8 cellular contexts compared by ENCODE assay signal in the genomic region with DNA sequence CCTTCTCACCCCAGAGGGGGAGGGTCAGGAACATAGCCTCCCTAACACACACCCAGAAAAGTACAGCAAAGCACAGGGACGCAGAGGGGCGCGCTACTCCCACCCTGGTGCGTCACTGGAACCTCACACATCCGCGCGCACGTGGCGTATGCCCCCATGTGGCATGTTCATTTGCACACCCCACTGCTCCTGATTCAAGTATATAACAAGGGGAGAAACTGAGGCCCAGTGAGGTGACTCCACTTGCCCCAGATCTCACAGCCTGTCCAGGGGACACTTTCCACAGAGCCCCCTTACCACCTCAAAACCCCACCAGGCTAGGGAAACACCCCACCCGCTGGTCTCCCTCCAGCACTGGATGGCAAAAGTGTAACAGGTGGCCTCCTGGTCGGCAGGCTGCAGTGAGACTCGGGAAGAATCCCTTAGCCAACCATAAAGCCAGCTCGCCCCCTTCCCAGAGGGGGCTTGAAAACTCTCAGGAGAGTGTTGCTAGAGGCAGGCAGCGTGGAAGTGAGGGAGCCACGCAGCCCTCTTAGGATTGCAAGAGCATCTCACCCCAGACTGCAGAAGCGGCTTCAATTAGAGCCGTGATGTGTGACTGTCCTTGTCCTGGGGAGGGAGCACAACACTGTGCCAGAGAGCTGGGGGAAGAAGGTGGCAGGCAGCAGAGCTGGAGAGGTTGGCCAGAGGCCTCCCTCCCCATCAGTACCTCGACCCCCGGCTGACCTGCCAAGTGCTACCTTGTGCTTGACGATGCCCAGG. TPM values are rescaled to one million over a fixed set of nuclear protein-coding genes. Genes with fewer than 3 reads are reported as not detected.
DNase-seq lines count a peak whose midpoint lies in the region; ATAC-seq and TF ChIP-seq lines count a peak whose summit lies in the region.

A gene (minus strand): TSS at position 67 of the 762 bp plus-strand sequence. CDS start 12,591 bp downstream, outside the sequence.

- peaks cover 4% of the 10 kb centered on the region for H3K4me1 Mint-ChIP-seq in activated CD4-positive, alpha-beta T cell treated with anti-CD3 and anti-CD28 coated beads, Interleukin-2, amount 10 ng/mL, durations not matched to agents 24 days and 14 days
- peaks cover 14% of the 10 kb centered on the region for H3K4me1 Mint-ChIP-seq in activated naive CD8-positive, alpha-beta T cell treated with anti-CD3 and anti-CD28 coated beads for 36 hours

- H3K4me1 ChIP-seq in stomach smooth muscle (ENCODE audit: control insufficient read depth, insufficient read depth, low read length) = peaks cover 26% of the 10 kb centered on the region

- H3K4me3 ChIP-seq in iPS-18c (ENCODE audit: insufficient read depth, low read depth, low read length) (peak within 1 kb of the TSS; percentile 76), stomach smooth muscle (ENCODE audit: low read length in 2 of 2) (peak within 1 kb of the TSS; percentile 51 to 70)

- H3K36me3 ChIP-seq in stomach smooth muscle (ENCODE audit: control insufficient read depth in 2 of 2, insufficient read depth in 2 of 2, low read length in 2 of 2) = no peaks in the 10 kb centered on the region

- H3K36me3 Mint-ChIP-seq in activated CD4-positive, alpha-beta T cell treated with anti-CD3 and anti-CD28 coated beads, Interleukin-2, amount 10 ng/mL, durations not matched to agents 24 days and 14 days (ENCODE audit: low read depth) = no peaks in the 10 kb centered on the region
- no peaks in the 10 kb centered on the region for H3K36me3 Mint-ChIP-seq in activated naive CD8-positive, alpha-beta T cell treated with anti-CD3 and anti-CD28 coated beads for 36 hours

- TF ChIP-seq POLR2A in GM18505 (IDR thresholded peaks at IDR 0.05; ENCODE audit: borderline replicate concordance, extremely low read depth, insufficient read depth, insufficient read length) = no peak

- H3K9ac ChIP-seq in stomach smooth muscle (ENCODE audit: low read length in 2 of 2) = no peak within 1 kb of the TSS

- intact Hi-C loops in activated CD4-positive, alpha-beta T cell treated with anti-CD3 and anti-CD28 coated beads, Interleukin-2, amount 10 ng/mL, durations not matched to agents 24 days and 14 days (cut with micrococcal nuclease) = no loop called here

- H3K9me3 ChIP-seq in iPS-18c (ENCODE audit: control insufficient read depth, insufficient read depth, low read length) = no peaks in the 10 kb centered on the region
- H3K9me3 ChIP-seq in stomach smooth muscle (ENCODE audit: control insufficient read depth in 2 of 2, low read length in 2 of 2) = no peaks in the 10 kb centered on the region

- H3K27me3 ChIP-seq in stomach smooth muscle (ENCODE audit: control insufficient read depth in 1 of 2, insufficient read depth in 2 of 2, low read length in 2 of 2) = peaks cover 60 to 62% of the 10 kb centered on the region in 2 donors

- H3K27ac Mint-ChIP-seq in activated CD4-positive, alpha-beta T cell treated with anti-CD3 and anti-CD28 coated beads, Interleukin-2, amount 10 ng/mL, durations not matched to agents 24 days and 14 days = peak within 1 kb of the TSS; percentile 13
- H3K27ac Mint-ChIP-seq in activated naive CD8-positive, alpha-beta T cell treated with anti-CD3 and anti-CD28 coated beads for 36 hours = no peak within 1 kb of the TSS

- no peak within 1 kb of the TSS for H3K4me3 Mint-ChIP-seq in activated CD4-positive, alpha-beta T cell treated with anti-CD3 and anti-CD28 coated beads, Interleukin-2, amount 10 ng/mL, durations not matched to agents 24 days and 14 days
- peak within 1 kb of the TSS; percentile 69 for H3K4me3 Mint-ChIP-seq in activated naive CD8-positive, alpha-beta T cell treated with anti-CD3 and anti-CD28 coated beads for 36 hours

- H3K27me3 Mint-ChIP-seq in activated CD4-positive, alpha-beta T cell treated with anti-CD3 and anti-CD28 coated beads, Interleukin-2, amount 10 ng/mL, durations not matched to agents 24 days and 14 days = peaks cover 74% of the 10 kb centered on the region
- peaks cover 75% of the 10 kb centered on the region for H3K27me3 Mint-ChIP-seq in activated naive CD8-positive, alpha-beta T cell treated with anti-CD3 and anti-CD28 coated beads for 36 hours

- DNase-seq in activated CD4-positive, alpha-beta T cell treated with anti-CD3 and anti-CD28 coated beads, Interleukin-2, amount 10 ng/mL, durations not matched to agents 24 days and 14 days = no peak
- no peak for DNase-seq in activated CD4-positive, alpha-beta T cell treated with anti-CD3 and anti-CD28 coated beads, Interleukin-2, amount 50 U/mL, for 1 hour
- no peak for DNase-seq in activated naive CD8-positive, alpha-beta T cell treated with anti-CD3 and anti-CD28 coated beads for 36 hours
- DNase-seq in HK-2 (ENCODE audit: unreplicated experiment) (no peak), HT-29 (ENCODE audit: low spot score) (no peak)

- no peak for ATAC-seq in GM18505 (IDR thresholded peaks at IDR 0.05; ENCODE audit: unreplicated experiment)

- H3K27ac ChIP-seq in stomach smooth muscle (ENCODE audit: low read length) = no peak within 1 kb of the TSS

- H3K9me3 Mint-ChIP-seq in activated CD4-positive, alpha-beta T cell treated with anti-CD3 and anti-CD28 coated beads, Interleukin-2, amount 10 ng/mL, durations not matched to agents 24 days and 14 days = no peaks in the 10 kb centered on the region
- H3K9me3 Mint-ChIP-seq in activated naive CD8-positive, alpha-beta T cell treated with anti-CD3 and anti-CD28 coated beads for 36 hours = no peaks in the 10 kb centered on the region

RNA-seq across cellular contexts. Expression of the gene that starts here (rescaled TPM):
- total RNA-seq in activated CD4-positive, alpha-beta T cell treated with anti-CD3 and anti-CD28 coated beads, Interleukin-2, amount 10 ng/mL, durations not matched to agents 24 days and 14 days = not detected in 2 replicates
- total RNA-seq in activated naive CD8-positive, alpha-beta T cell treated with anti-CD3 and anti-CD28 coated beads for 36 hours = under 1 TPM; 0.12 to 0.18 TPM
- total RNA-seq in HT-29 (2014; rRNA removed; shearing (Covaris generic)) = not detected in 2 replicates
